10 cellular contexts compared by ENCODE assay signal in the genomic region with DNA sequence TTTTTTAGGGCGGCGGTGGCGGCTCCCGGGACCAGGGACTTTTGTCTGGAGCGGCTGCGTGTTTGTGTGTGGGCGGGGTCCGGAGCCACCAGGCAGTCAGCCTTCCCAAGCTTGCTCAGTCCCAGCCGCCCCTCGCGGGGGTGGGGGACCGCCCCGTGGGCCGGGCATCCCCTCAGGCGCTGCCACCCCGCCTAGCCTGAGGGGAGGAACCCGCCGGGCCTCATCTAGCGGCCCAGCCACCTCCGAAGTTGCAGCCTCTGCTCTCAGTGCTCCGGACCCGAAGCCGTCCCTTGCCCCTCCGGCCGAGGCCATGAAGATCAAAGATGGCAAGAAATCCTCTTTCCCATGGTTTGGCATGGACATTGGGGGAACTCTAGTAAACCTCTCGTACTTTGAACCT.
"Had no signal": no experiment of that assay in that cellular context is flagged by ENCODE, and none has a peak within 500 bp of the region (broad histone marks: within the 10 kb centered on the region; RNA-seq: fewer than 3 reads in every experiment).

No MANE protein-coding gene starts in this region.

- H3K9me3 ChIP-seq: HAP-1 had no signal

- FAIRE-seq: H1, H54 had no signal

- ATAC-seq: GM23338, HCT116 had no signal

- H3K27ac Mint-ChIP-seq: GM23338, H9, HFFc6 had no signal

- H3K4me1 Mint-ChIP-seq: GM23338, H9 had no signal

- DNase-seq: GM23248, GOT3, H9, HCEC 1CT, HFFc6 had no signal

- H3K4me3 ChIP-seq: GM23248, GM23338, HAP-1 had no signal

- H3K9ac ChIP-seq: GM23248 had no signal

- H2AFZ ChIP-seq: GM23248, GM23338 had no signal

- H3K4me1 ChIP-seq: HAP-1 had no signal

- H3K4me3 Mint-ChIP-seq: GM23338, H9, HFFc6 had no signal

- H3K4me2 ChIP-seq: GM23338 had no signal

- H3K27ac ChIP-seq: GM23248 had no signal

- H3K36me3 ChIP-seq: HAP-1 had no signal
